ENCODE assay signal across 18 cellular contexts in genomic region chr3:25565807-25566206, GRCh38.
DNase-seq lines count a peak whose midpoint lies in the region; ATAC-seq, FAIRE-seq and TF ChIP-seq lines count a peak whose summit lies in the region.
"Had no signal": no experiment of that assay in that cellular context is flagged by ENCODE, and none has a peak within 500 bp of the region (broad histone marks: within the 10 kb centered on the region; RNA-seq: fewer than 3 reads in every experiment).

No MANE protein-coding gene starts in this region.

- no peaks in the 10 kb centered on the region for H3K79me2 ChIP-seq in K562 (ENCODE audit: control insufficient read depth, insufficient read depth, low read length)

- no peak overlapping the region for H3K4me3 Mint-ChIP-seq in mesothelial cell of epicardium
- H3K4me3 Mint-ChIP-seq: CD4-positive, alpha-beta memory T cell; HFFc6 had no signal

- in situ Hi-C loops in GM13976 (cut with MboI; ENCODE audit: low sequenced_read_pairs, unreplicated experiment) (no loop called here), K562 (cut with MboI) (no loop called here)

- TF ChIP-seq RAD21 in K562 (CRISPR knock-in tag; conservative IDR thresholded peaks at IDR 0.05 in 1 of 2, IDR thresholded peaks at IDR 0.05 in 1 of 2), result no peak

- no peak overlapping the region for H3K4me2 ChIP-seq in K562 (ENCODE audit: insufficient read depth, low read length)

- TF ChIP-seq POLR2A in K562 (conservative IDR thresholded peaks at IDR 0.05), result no peak

- no peak for TF ChIP-seq EP300 in K562 (IDR thresholded peaks at IDR 0.05; ENCODE audit: low read length)

- CTCF ChIA-PET in K562 (lab: Yijun Ruan, JAX; ENCODE audit: low intra/inter-chr PET ratio), result no interaction called here

- H3K36me3 Mint-ChIP-seq in mesothelial cell of epicardium, result peaks cover 39% of the 10 kb centered on the region
- H3K36me3 Mint-ChIP-seq: CD4-positive, alpha-beta memory T cell had no signal

- TF ChIP-seq CTCF in GM13976 (IDR thresholded peaks at IDR 0.05; ENCODE audit: borderline replicate concordance, control extremely low read depth, extremely low read depth, insufficient read depth, missing control alignments) (peak; percentile 9), K562 (IDR thresholded peaks at IDR 0.05 in 2 of 3, conservative IDR thresholded peaks at IDR 0.05 in 1 of 3; ENCODE audit: insufficient read depth in 2 of 3, low read depth in 1 of 3, low read length in 3 of 3) (no peak), mesothelial cell of epicardium (IDR thresholded peaks at IDR 0.05; ENCODE audit: unreplicated experiment) (no peak)

- H3K36me3 ChIP-seq in K562 (ENCODE audit: control insufficient read depth, insufficient read depth, low read length), result no peaks in the 10 kb centered on the region
- H3K36me3 ChIP-seq: HAP-1 had no signal

- peak; percentile 60 for ATAC-seq in K562
- no peak for ATAC-seq in GM18868 (IDR thresholded peaks at IDR 0.05; ENCODE audit: unreplicated experiment)

- no peaks in the 10 kb centered on the region for H4K20me1 ChIP-seq in K562 (replicated peaks; ENCODE audit: control insufficient read depth, insufficient read depth, low read length)

- no peak overlapping the region for H3K4me3 ChIP-seq in K562
- H3K4me3 ChIP-seq: HAP-1 had no signal

- peak overlapping the region; percentile 83 for H3K27ac Mint-ChIP-seq in mesothelial cell of epicardium
- H3K27ac Mint-ChIP-seq: CD4-positive, alpha-beta memory T cell; HFFc6 had no signal

- POLR2A ChIA-PET in K562 (lab: Yijun Ruan, JAX), result no interaction called here

- no peak for DNase-seq in GM13976 (ENCODE audit: low spot score)
- DNase-seq in K562 (ENCODE audit: extremely low read depth in 1 of 4, low spot score in 3 of 4), result no peak
- no peak for DNase-seq in mesothelial cell of epicardium (ENCODE audit: low spot score in 2 of 2, unreplicated experiment in 2 of 2)
- no peak for DNase-seq in iPS-NIHi11 (ENCODE audit: low spot score)
- no peak for DNase-seq in activated gamma-delta T cell treated with Interleukin-2 at 50 U/mL for 16 hours
- DNase-seq: C1 segment of cervical spinal cord; Calu3; CD4-positive, alpha-beta memory T cell; COR-L47; DMS53; DMS79 treated with DMSO at 0.1 percent for 48 hours; GF-D8; GOT3; HFFc6 had no signal

- peak overlapping the region; percentile 49; the same call in 1 of the 2 replicates for H2AFZ ChIP-seq in K562 (ENCODE audit: low read depth, low read length)

- no peaks in the 10 kb centered on the region for H3K9me3 ChIP-seq in K562 (replicated peaks; ENCODE audit: control insufficient read depth, insufficient read depth, low read depth, low read length)
- H3K9me3 ChIP-seq: HAP-1 had no signal

- WGBS in K562 (ENCODE audit: insufficient coverage, low coverage, missing lambda C conversion rate), result 2% methylated on average over 6 of the region's 7 CpGs

- no peak overlapping the region for H3K9ac ChIP-seq in K562 (ENCODE audit: insufficient read depth in 1 of 2, low read depth in 2 of 2, low read length in 2 of 2)

- no peaks in the 10 kb centered on the region for H3K27me3 Mint-ChIP-seq in mesothelial cell of epicardium (ENCODE audit: low read depth)

- no TSS peak for BruUV-seq in K562 (replicated peaks; lab: Mats Ljungman, UMichigan)

- H3K9me1 ChIP-seq in K562 (ENCODE audit: control insufficient read depth, insufficient read depth, low read length), result no peaks in the 10 kb centered on the region

- no peaks in the 10 kb centered on the region for H3K9me3 Mint-ChIP-seq in mesothelial cell of epicardium
- H3K9me3 Mint-ChIP-seq: CD4-positive, alpha-beta memory T cell; HFFc6 had no signal

- no peak for FAIRE-seq in K562 (lab: Jason Lieb, UNC)
- FAIRE-seq: GM12891, H54 had no signal

- intact Hi-C loops in K562 (cut with micrococcal nuclease), result no loop called here

- H3K27ac ChIP-seq in K562 (ENCODE audit: extremely low read depth, low read depth, low read length), result no peak overlapping the region

- H3K4me1 Mint-ChIP-seq in mesothelial cell of epicardium, result peaks cover 18% of the 10 kb centered on the region
- H3K4me1 Mint-ChIP-seq: CD4-positive, alpha-beta memory T cell had no signal

- H3K4me1 ChIP-seq in K562 (replicated peaks in 1 of 2; ENCODE audit: control insufficient read depth in 2 of 2, insufficient read depth in 2 of 2, low read length in 2 of 2), result no peaks in the 10 kb centered on the region
- H3K4me1 ChIP-seq: HAP-1 had no signal

- peaks cover 20 to 41% of the 10 kb centered on the region in 2 experiments for H3K27me3 ChIP-seq in K562 (ENCODE audit: control insufficient read depth in 2 of 2, insufficient read depth in 2 of 2, low read length in 2 of 2)

TF ChIP-seq in K562, 482 proteins besides CTCF, POLR2A, EP300 and RAD21:
- TF ChIP-seq, protein P1, sequence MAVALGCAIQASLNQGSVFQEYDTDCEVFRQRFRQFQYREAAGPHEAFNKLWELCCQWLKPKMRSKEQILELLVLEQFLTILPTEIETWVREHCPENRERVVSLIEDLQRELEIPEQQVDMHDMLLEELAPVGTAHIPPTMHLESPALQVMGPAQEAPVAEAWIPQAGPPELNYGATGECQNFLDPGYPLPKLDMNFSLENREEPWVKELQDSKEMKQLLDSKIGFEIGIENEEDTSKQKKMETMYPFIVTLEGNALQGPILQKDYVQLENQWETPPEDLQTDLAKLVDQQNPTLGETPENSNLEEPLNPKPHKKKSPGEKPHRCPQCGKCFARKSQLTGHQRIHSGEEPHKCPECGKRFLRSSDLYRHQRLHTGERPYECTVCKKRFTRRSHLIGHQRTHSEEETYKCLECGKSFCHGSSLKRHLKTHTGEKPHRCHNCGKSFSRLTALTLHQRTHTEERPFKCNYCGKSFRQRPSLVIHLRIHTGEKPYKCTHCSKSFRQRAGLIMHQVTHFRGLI (CRISPR knock-in tag; IDR thresholded peaks at IDR 0.05), result no peak
- no peak for TF ChIP-seq PTBP1 (IDR thresholded peaks at IDR 0.05; ENCODE audit: low read depth, low read length)
- TF ChIP-seq SMARCA4 (IDR thresholded peaks at IDR 0.05), result no peak
- TF ChIP-seq PHF21A (IDR thresholded peaks at IDR 0.05; ENCODE audit: borderline replicate concordance, low read depth), result no peak
- TF ChIP-seq, protein P2, sequence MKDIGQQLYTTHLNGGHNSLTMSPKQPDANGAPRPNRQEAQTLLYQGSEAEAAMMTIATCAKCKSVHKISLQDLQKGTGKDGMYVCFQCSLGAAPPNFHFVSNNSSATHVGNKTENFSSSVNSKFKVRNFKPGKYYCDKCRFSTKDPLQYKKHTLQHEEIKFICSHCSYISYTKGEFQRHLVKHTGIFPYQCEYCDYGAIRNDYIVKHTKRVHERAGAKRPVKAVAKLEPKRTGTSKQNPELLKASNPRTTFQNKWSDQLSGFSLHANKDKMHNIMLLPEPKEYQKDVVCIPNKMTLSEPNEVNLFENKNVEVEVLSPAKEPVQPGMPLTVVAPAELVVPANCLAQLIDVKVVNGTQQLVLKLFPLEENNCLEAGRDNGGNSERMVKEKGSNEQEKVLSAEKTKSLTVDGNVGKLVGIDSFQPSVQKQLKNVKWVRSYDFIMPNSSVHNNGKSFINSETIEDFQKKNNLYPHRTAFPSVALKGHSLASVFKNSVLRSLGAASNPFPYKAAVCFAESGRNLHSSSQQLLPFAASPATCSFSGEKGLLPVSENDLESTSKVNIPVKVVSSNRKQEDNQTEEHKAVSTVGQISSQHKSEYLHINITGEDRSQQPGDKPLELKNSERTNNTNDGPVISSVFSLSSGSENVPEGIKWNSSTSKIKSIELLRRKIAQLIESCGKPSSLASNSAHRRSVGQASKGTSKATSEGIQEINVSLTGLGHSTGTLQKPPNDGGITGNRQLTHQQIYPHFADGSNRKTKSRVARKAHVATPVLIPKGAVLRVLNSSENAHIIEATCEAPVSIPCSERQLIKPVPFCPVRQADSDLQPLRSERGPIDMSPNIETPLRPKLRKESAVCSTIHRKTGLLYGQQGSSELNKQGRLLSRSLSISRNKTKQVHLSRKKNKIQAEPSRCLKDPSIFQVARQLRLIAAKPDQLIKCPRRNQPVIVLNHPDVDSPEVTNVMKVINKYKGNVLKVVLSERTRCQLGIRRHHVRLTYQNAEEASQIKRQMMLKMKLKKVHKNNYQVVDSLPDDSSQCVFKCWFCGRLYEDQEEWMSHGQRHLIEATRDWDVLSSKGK (CRISPR knock-in tag; IDR thresholded peaks at IDR 0.05), result no peak
- TF ChIP-seq HCFC1 (IDR thresholded peaks at IDR 0.05; ENCODE audit: low read depth, low read length), result no peak
